Comparison of ENCODE assay signal across 9 cellular contexts in genomic region chr1:150283260-150283659, GRCh38. TPM values are rescaled to one million over a fixed set of nuclear protein-coding genes. Genes with fewer than 3 reads are reported as not detected.
A peak's percentile ranks its signal among the peaks of the same experiment; 100 is the strongest.
DNase-seq lines count a peak whose midpoint lies in the region; ATAC-seq lines count a peak whose summit lies in the region.
"Had no signal": no experiment of that assay in that cellular context is flagged by ENCODE, and none has a peak within 500 bp of the region (broad histone marks: within the 10 kb centered on the region; RNA-seq: fewer than 3 reads in every experiment).

No MANE protein-coding gene starts in this region.

- peaks cover 17% of the 10 kb centered on the region for H3K27me3 Mint-ChIP-seq in T-helper 1 cell treated with Interleukin-12 subunit alpha and Interleukin-12 subunit beta and Interleukin-4 antibody, amounts not matched to agents 30 μg/mL and 1 μg/mL, for 36 hours (ENCODE audit: low read depth)
- no peaks in the 10 kb centered on the region for H3K27me3 Mint-ChIP-seq in activated T-helper 17 cell treated with anti-CD3 and anti-CD28 coated beads, Interleukin-2, amount 50 U/mL, for 72 hours
- peaks cover 18 to 21% of the 10 kb centered on the region in 2 donors for H3K27me3 Mint-ChIP-seq in stimulated activated naive B cell treated with anti-CD40 and anti-IgM and Interleukin-4, amounts not matched to agents 10 μg/mL and 1 μg/mL and 100 μg/mL, for 72 hours

- H3K9me3 ChIP-seq in iPS-18c (ENCODE audit: control insufficient read depth, insufficient read depth, low read length), result no peaks in the 10 kb centered on the region

- no peak for ATAC-seq in activated T-helper 17 cell treated with anti-CD3 and anti-CD28 coated beads, Interleukin-2, amount 50 U/mL, for 72 hours (replicated peaks)
- no peak for ATAC-seq in stimulated activated naive B cell treated with anti-CD40 and anti-IgM and Interleukin-4, amounts not matched to agents 10 μg/mL and 1 μg/mL and 100 μg/mL, for 72 hours (replicated peaks)
- ATAC-seq in left lobe of liver, result no peak

- H3K4me3 Mint-ChIP-seq in T-helper 1 cell treated with Interleukin-12 subunit alpha and Interleukin-12 subunit beta and Interleukin-4 antibody, amounts not matched to agents 30 μg/mL and 1 μg/mL, for 36 hours, result peak overlapping the region; percentile 6
- peak overlapping the region; percentile 88 for H3K4me3 Mint-ChIP-seq in activated T-helper 17 cell treated with anti-CD3 and anti-CD28 coated beads, Interleukin-2, amount 50 U/mL, for 72 hours
- peak overlapping the region; percentile 40 to 42 for H3K4me3 Mint-ChIP-seq in stimulated activated naive B cell treated with anti-CD40 and anti-IgM and Interleukin-4, amounts not matched to agents 10 μg/mL and 1 μg/mL and 100 μg/mL, for 72 hours

- peak overlapping the region; percentile 68; the same call in 1 of the 2 replicates for H3K4me3 ChIP-seq in iPS-18c (ENCODE audit: insufficient read depth, low read depth, low read length)

- DNase-seq in T-helper 1 cell, result no peak
- DNase-seq in stimulated activated naive B cell treated with anti-CD40 and anti-IgM and Interleukin-4, amounts not matched to agents 10 μg/mL and 1 μg/mL and 100 μg/mL, for 72 hours, result no peak
- DNase-seq in ACHN, result no peak
- no peak for DNase-seq in left lobe of liver (ENCODE audit: low spot score)
- DNase-seq in NOMO-1 treated with DMSO at 0.1 percent for 48 hours (lab: John Stamatoyannopoulos, UW; ENCODE audit: unreplicated experiment), result no peak
- DNase-seq: NCI-H446 treated with DMSO at 0.1 percent for 48 hours had no signal

- H3K27ac Mint-ChIP-seq in T-helper 1 cell treated with Interleukin-12 subunit alpha and Interleukin-12 subunit beta and Interleukin-4 antibody, amounts not matched to agents 30 μg/mL and 1 μg/mL, for 36 hours, result no peak overlapping the region
- H3K27ac Mint-ChIP-seq in activated T-helper 17 cell treated with anti-CD3 and anti-CD28 coated beads, Interleukin-2, amount 50 U/mL, for 72 hours, result peak overlapping the region; percentile 37
- H3K27ac Mint-ChIP-seq in stimulated activated naive B cell treated with anti-CD40 and anti-IgM and Interleukin-4, amounts not matched to agents 10 μg/mL and 1 μg/mL and 100 μg/mL, for 72 hours, result no peak overlapping the region

- H3K36me3 Mint-ChIP-seq in T-helper 1 cell treated with Interleukin-12 subunit alpha and Interleukin-12 subunit beta and Interleukin-4 antibody, amounts not matched to agents 30 μg/mL and 1 μg/mL, for 36 hours (ENCODE audit: low read depth), result peaks cover 4% of the 10 kb centered on the region
- H3K36me3 Mint-ChIP-seq in activated T-helper 17 cell treated with anti-CD3 and anti-CD28 coated beads, Interleukin-2, amount 50 U/mL, for 72 hours (ENCODE audit: low read depth), result peaks cover 22% of the 10 kb centered on the region
- H3K36me3 Mint-ChIP-seq in stimulated activated naive B cell treated with anti-CD40 and anti-IgM and Interleukin-4, amounts not matched to agents 10 μg/mL and 1 μg/mL and 100 μg/mL, for 72 hours, result peaks cover 0 to 4% of the 10 kb centered on the region in 2 donors

- peaks cover 22% of the 10 kb centered on the region for H3K4me1 Mint-ChIP-seq in T-helper 1 cell treated with Interleukin-12 subunit alpha and Interleukin-12 subunit beta and Interleukin-4 antibody, amounts not matched to agents 30 μg/mL and 1 μg/mL, for 36 hours (ENCODE audit: low read depth)
- peaks cover 23% of the 10 kb centered on the region for H3K4me1 Mint-ChIP-seq in activated T-helper 17 cell treated with anti-CD3 and anti-CD28 coated beads, Interleukin-2, amount 50 U/mL, for 72 hours
- peaks cover 16 to 23% of the 10 kb centered on the region in 2 donors for H3K4me1 Mint-ChIP-seq in stimulated activated naive B cell treated with anti-CD40 and anti-IgM and Interleukin-4, amounts not matched to agents 10 μg/mL and 1 μg/mL and 100 μg/mL, for 72 hours

- H3K9me3 Mint-ChIP-seq in T-helper 1 cell treated with Interleukin-12 subunit alpha and Interleukin-12 subunit beta and Interleukin-4 antibody, amounts not matched to agents 30 μg/mL and 1 μg/mL, for 36 hours, result no peaks in the 10 kb centered on the region
- peaks cover 4% of the 10 kb centered on the region for H3K9me3 Mint-ChIP-seq in activated T-helper 17 cell treated with anti-CD3 and anti-CD28 coated beads, Interleukin-2, amount 50 U/mL, for 72 hours
- no peaks in the 10 kb centered on the region for H3K9me3 Mint-ChIP-seq in stimulated activated naive B cell treated with anti-CD40 and anti-IgM and Interleukin-4, amounts not matched to agents 10 μg/mL and 1 μg/mL and 100 μg/mL, for 72 hours

- in situ Hi-C loops in ACHN (cut with HindIII; ENCODE audit: low pct_ligation_motif_present, low pct_unique_long_range_greater_than_20kb, low sequenced_read_pairs), result no loop called here

RNA-seq across cellular contexts. Expression of gene CIART, which starts 0.9 kb away (rescaled TPM):
- total RNA-seq in activated T-helper 17 cell treated with anti-CD3 and anti-CD28 coated beads, Interleukin-2, amount 50 U/mL, for 72 hours, result 10 to 100 TPM in 1 of 2 donors, 1 to 10 TPM in 1; 3.7 to 12.4 TPM
- 5.3 TPM for total RNA-seq in left lobe of liver

RNA-seq across cellular contexts. Expression of gene MRPS21, which starts 10.4 kb away (rescaled TPM):
- total RNA-seq in activated T-helper 17 cell treated with anti-CD3 and anti-CD28 coated beads, Interleukin-2, amount 50 U/mL, for 72 hours, result 10 to 100 TPM; 66.1 to 82.9 TPM
- total RNA-seq in left lobe of liver, result 27.0 TPM

RNA-seq across cellular contexts. Expression of gene C1orf54, which starts 10.7 kb away (rescaled TPM):
- total RNA-seq in activated T-helper 17 cell treated with anti-CD3 and anti-CD28 coated beads, Interleukin-2, amount 50 U/mL, for 72 hours, result 1 to 10 TPM; 1.4 to 3.6 TPM
- total RNA-seq in left lobe of liver, result 3.0 TPM

RNA-seq across cellular contexts. Expression of gene APH1A, which starts 14.4 kb away (rescaled TPM):
- total RNA-seq in activated T-helper 17 cell treated with anti-CD3 and anti-CD28 coated beads, Interleukin-2, amount 50 U/mL, for 72 hours, result 100 to 1,000 TPM in 1 of 2 donors, 10 to 100 TPM in 1; 96.3 to 149 TPM
- total RNA-seq in left lobe of liver, result 88.5 TPM

RNA-seq across cellular contexts. Expression of gene CA14, which starts 25.7 kb away (rescaled TPM):
- total RNA-seq in activated T-helper 17 cell treated with anti-CD3 and anti-CD28 coated beads, Interleukin-2, amount 50 U/mL, for 72 hours, result not detected
- 5.6 TPM for total RNA-seq in left lobe of liver

Comparison
In these comparisons a context has a peak if more than half of its experiments do, and no peak if none do; other contexts are left out.
1. H3K4me3 Mint-ChIP-seq: peak in every context shown above with its lines; median percentile 88 in activated T-helper 17 cell treated with anti-CD3 and anti-CD28 coated beads, Interleukin-2, amount 50 U/mL, for 72 hours; 41 in stimulated activated naive B cell treated with anti-CD40 and anti-IgM and Interleukin-4, amounts not matched to agents 10 μg/mL and 1 μg/mL and 100 μg/mL, for 72 hours; 6 in T-helper 1 cell treated with Interleukin-12 subunit alpha and Interleukin-12 subunit beta and Interleukin-4 antibody, amounts not matched to agents 30 μg/mL and 1 μg/mL, for 36 hours.